ENCODE assay signal across 20 cellular contexts in the genomic region with DNA sequence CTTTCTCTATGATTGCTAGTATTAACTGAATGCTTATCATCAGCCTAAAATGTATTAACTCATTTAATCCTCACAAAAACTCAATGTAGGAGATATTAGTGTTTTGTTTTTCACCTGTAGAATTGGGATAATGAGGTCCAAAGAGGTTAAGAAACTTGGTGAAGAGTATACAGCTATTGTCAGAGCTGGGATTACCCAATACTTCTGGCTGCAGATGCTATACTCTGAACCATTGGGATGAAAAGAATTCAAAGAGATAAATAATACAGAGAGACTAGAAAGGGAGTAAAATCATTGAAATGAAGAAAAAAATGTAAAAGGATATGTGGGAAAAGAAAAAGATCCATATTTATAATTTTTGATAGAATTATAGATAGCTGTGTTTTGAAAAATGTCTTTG.
"Had no signal": no experiment of that assay in that cellular context is flagged by ENCODE, and none has a peak within 500 bp of the region (broad histone marks: within the 10 kb centered on the region; RNA-seq: fewer than 3 reads in every experiment).

No MANE protein-coding gene starts in this region.

- DNase-seq: activated CD4-positive, alpha-beta T cell treated with anti-CD3 and anti-CD28 coated beads for 36 hours; activated CD4-positive, alpha-beta T cell treated with anti-CD3 and anti-CD28 coated beads, Interleukin-2, amount 50 U/mL, for 48 hours; activated gamma-delta T cell; caudate nucleus; immature natural killer cell; kidney glomerular epithelial cell; left ventricle myocardium superior; mucosa of descending colon; naive thymus-derived CD4-positive, alpha-beta T cell; ovary; right lobe of liver; spleen; stimulated activated naive CD8-positive, alpha-beta T cell treated with anti-CD3 and anti-CD28 coated beads, Interleukin-15, Interleukin-2, amounts not matched to agents 100 U/mL and 50 U/mL, for 24 hours; T-cell had no signal

- H3K9me3 Mint-ChIP-seq: memory B cell, neural progenitor cell, WTC11 had no signal

- H3K4me2 ChIP-seq: neural progenitor cell had no signal

- H3K27me3 ChIP-seq: neural progenitor cell, ovary, right lobe of liver, spleen, tibial nerve had no signal

- H3K9me3 ChIP-seq: mucosa of descending colon, ovary, right lobe of liver, spleen, tibial nerve had no signal

- H3K36me3 Mint-ChIP-seq: activated naive CD4-positive, alpha-beta T cell treated with anti-CD3 and anti-CD28 coated beads, Interleukin-2, amount 50 U/mL, for 72 hours; immature natural killer cell; memory B cell; naive thymus-derived CD4-positive, alpha-beta T cell; neural progenitor cell; T-cell; WTC11 had no signal

- H3K4me1 Mint-ChIP-seq: activated CD4-positive, alpha-beta T cell treated with anti-CD3 and anti-CD28 coated beads for 36 hours; immature natural killer cell; memory B cell; naive thymus-derived CD4-positive, alpha-beta T cell; neural progenitor cell; T-cell; WTC11 had no signal

- H3K36me3 ChIP-seq: neural progenitor cell, ovary, right lobe of liver, spleen, tibial nerve had no signal

- H3K27ac ChIP-seq: coronary artery, neural progenitor cell, ovary, right lobe of liver, spleen, tibial nerve had no signal

- H3K27ac Mint-ChIP-seq: activated CD4-positive, alpha-beta T cell treated with anti-CD3 and anti-CD28 coated beads for 36 hours; activated naive CD4-positive, alpha-beta T cell treated with anti-CD3 and anti-CD28 coated beads, Interleukin-2, amount 50 U/mL, for 72 hours; immature natural killer cell; memory B cell; naive thymus-derived CD4-positive, alpha-beta T cell; neural progenitor cell; T-cell; WTC11 had no signal

- H3K4me3 ChIP-seq: coronary artery, mucosa of descending colon, neural progenitor cell, ovary, right lobe of liver, spleen, tibial nerve had no signal

- H3K4me3 Mint-ChIP-seq: activated CD4-positive, alpha-beta T cell treated with anti-CD3 and anti-CD28 coated beads for 36 hours; immature natural killer cell; memory B cell; naive thymus-derived CD4-positive, alpha-beta T cell; neural progenitor cell; T-cell; WTC11 had no signal

- H2AFZ ChIP-seq: neural progenitor cell had no signal

- H3K27me3 Mint-ChIP-seq: activated CD4-positive, alpha-beta T cell treated with anti-CD3 and anti-CD28 coated beads for 36 hours; T-cell had no signal
